8 cellular contexts compared by ENCODE assay signal in genomic region chr3:197456271-197457091, GRCh38.
DNase-seq lines count a peak whose midpoint lies in the region; ATAC-seq and TF ChIP-seq lines count a peak whose summit lies in the region.

No MANE protein-coding gene starts in this region.

- TF ChIP-seq CTCF in foreskin fibroblast (IDR thresholded peaks at IDR 0.05; ENCODE audit: low read depth, low read length): no peak
- peak in 1 of 6 experiments; percentile 11 for TF ChIP-seq CTCF in thyroid gland (IDR thresholded peaks at IDR 0.05)

- peak; percentile 36 for DNase-seq in activated T-helper 1 cell treated with anti-CD3 and anti-CD28 coated beads, Interleukin-12 subunit alpha, Interleukin-12 subunit beta, Interleukin-2, Interleukin-4 antibody, amounts not matched to agents 30 ng/mL and 10 ng/mL and 1 ng/mL, durations not matched to agents 14 hours and 24 hours and 36 hours (ENCODE audit: low spot score)
- DNase-seq in foreskin fibroblast (peak; percentile 86 to 91), thyroid gland (peak; percentile 90 to 91), NCI-H524 treated with DMSO at 0.1 percent for 48 hours (lab: John Stamatoyannopoulos, UW) (no peak), occipital lobe (lab: John Stamatoyannopoulos, UW) (no peak)

- no peak; the same call in 1 of the 2 replicates for TF ChIP-seq RAD21 in Ishikawa (IDR thresholded peaks at IDR 0.05; ENCODE audit: low read depth)

- H3K36me3 Mint-ChIP-seq in activated T-helper 1 cell treated with anti-CD3 and anti-CD28 coated beads, Interleukin-12 subunit alpha, Interleukin-12 subunit beta, Interleukin-2, Interleukin-4 antibody, amounts not matched to agents 30 ng/mL and 10 ng/mL and 1 ng/mL, durations not matched to agents 14 hours and 24 hours and 36 hours (ENCODE audit: low read depth): no peaks in the 10 kb centered on the region

- no peak for TF ChIP-seq EP300 in Ishikawa (IDR thresholded peaks at IDR 0.05; ENCODE audit: borderline replicate concordance)

- H3K27me3 ChIP-seq in neuron (ENCODE audit: insufficient read depth, low read length) (peaks cover 12% of the 10 kb centered on the region), thyroid gland (no peaks in the 10 kb centered on the region)

- peak overlapping the region; percentile 88 for H3K27ac Mint-ChIP-seq in activated T-helper 1 cell treated with anti-CD3 and anti-CD28 coated beads, Interleukin-12 subunit alpha, Interleukin-12 subunit beta, Interleukin-2, Interleukin-4 antibody, amounts not matched to agents 30 ng/mL and 10 ng/mL and 1 ng/mL, durations not matched to agents 14 hours and 24 hours and 36 hours

- peaks cover 22% of the 10 kb centered on the region for H3K4me1 Mint-ChIP-seq in activated T-helper 1 cell treated with anti-CD3 and anti-CD28 coated beads, Interleukin-12 subunit alpha, Interleukin-12 subunit beta, Interleukin-2, Interleukin-4 antibody, amounts not matched to agents 30 ng/mL and 10 ng/mL and 1 ng/mL, durations not matched to agents 14 hours and 24 hours and 36 hours (ENCODE audit: low read depth)

- peaks cover 22% of the 10 kb centered on the region for H3K27me3 Mint-ChIP-seq in activated T-helper 1 cell treated with anti-CD3 and anti-CD28 coated beads, Interleukin-12 subunit alpha, Interleukin-12 subunit beta, Interleukin-2, Interleukin-4 antibody, amounts not matched to agents 30 ng/mL and 10 ng/mL and 1 ng/mL, durations not matched to agents 14 hours and 24 hours and 36 hours (ENCODE audit: insufficient read depth)

- H3K9me3 ChIP-seq in neuron (ENCODE audit: low read length) (no peaks in the 10 kb centered on the region), thyroid gland (no peaks in the 10 kb centered on the region)

- peak overlapping the region; percentile 34 to 51 for H3K4me3 ChIP-seq in foreskin fibroblast (ENCODE audit: low read depth in 1 of 2, low read length in 2 of 2)
- peak overlapping the region; percentile 25 for H3K4me3 ChIP-seq in neuron (ENCODE audit: low read length)
- peak overlapping the region; percentile 7 to 40 (median 7) for H3K4me3 ChIP-seq in thyroid gland (replicated peaks in 1 of 3)

- peak; percentile 70 for ATAC-seq in GM19023 (IDR thresholded peaks at IDR 0.05; ENCODE audit: unreplicated experiment)

- intact Hi-C loops in activated T-helper 1 cell treated with anti-CD3 and anti-CD28 coated beads, Interleukin-12 subunit alpha, Interleukin-12 subunit beta, Interleukin-2, Interleukin-4 antibody, amounts not matched to agents 30 ng/mL and 10 ng/mL and 1 ng/mL, durations not matched to agents 14 hours and 24 hours and 36 hours (cut with micrococcal nuclease): loop anchor here (1.0 to 5.0 kb wide), 2 partner anchors 54 to 159 kb away; partner anchors contain the start of gene DLG1
- intact Hi-C loops in thyroid gland (cut with DNase I): no loop called here

- 11 to 19% methylated on average over 17 to 30 of the region's 47 CpGs for WGBS in thyroid gland, 2 donors

- peak overlapping the region in 2 of 3 donors; percentile 76 to 85 for H3K27ac ChIP-seq in thyroid gland

- peak; percentile 12 to 54 for TF ChIP-seq POLR2A in thyroid gland (IDR thresholded peaks at IDR 0.05)

- peak overlapping the region; percentile 37 for H2AFZ ChIP-seq in neuron (ENCODE audit: low read depth, low read length)

- peaks cover 3% of the 10 kb centered on the region for H3K9me3 Mint-ChIP-seq in activated T-helper 1 cell treated with anti-CD3 and anti-CD28 coated beads, Interleukin-12 subunit alpha, Interleukin-12 subunit beta, Interleukin-2, Interleukin-4 antibody, amounts not matched to agents 30 ng/mL and 10 ng/mL and 1 ng/mL, durations not matched to agents 14 hours and 24 hours and 36 hours

- H3K36me3 ChIP-seq in neuron (ENCODE audit: insufficient read depth, low read length): no peaks in the 10 kb centered on the region
- no peaks in the 10 kb centered on the region for H3K36me3 ChIP-seq in thyroid gland

- no peaks in the 10 kb centered on the region for H3K4me1 ChIP-seq in neuron (ENCODE audit: insufficient read depth, low read length)
- H3K4me1 ChIP-seq in thyroid gland: peaks cover 8 to 15% of the 10 kb centered on the region in 2 donors

- H3K4me3 Mint-ChIP-seq in activated T-helper 1 cell treated with anti-CD3 and anti-CD28 coated beads, Interleukin-12 subunit alpha, Interleukin-12 subunit beta, Interleukin-2, Interleukin-4 antibody, amounts not matched to agents 30 ng/mL and 10 ng/mL and 1 ng/mL, durations not matched to agents 14 hours and 24 hours and 36 hours: peak overlapping the region; percentile 87

TF ChIP-seq in Ishikawa, 13 proteins besides CTCF, POLR2A, EP300 and RAD21:
- TF ChIP-seq TEAD4 (IDR thresholded peaks at IDR 0.05) (peak; percentile 54), ZBTB7A (IDR thresholded peaks at IDR 0.05; ENCODE audit: low read depth) (no peak), CREB1 (IDR thresholded peaks at IDR 0.05; ENCODE audit: low read depth) (no peak), REST (IDR thresholded peaks at IDR 0.05; ENCODE audit: low read depth) (no peak), NFIC (IDR thresholded peaks at IDR 0.05) (no peak), EGR1 (IDR thresholded peaks at IDR 0.05) (no peak), TAF1 (IDR thresholded peaks at IDR 0.05; ENCODE audit: low read depth) (peak; percentile 51; the same call in 1 of the 2 replicates), FOXM1 (IDR thresholded peaks at IDR 0.05; ENCODE audit: borderline replicate concordance, low read depth) (no peak), YY1 (IDR thresholded peaks at IDR 0.05; ENCODE audit: low read depth) (no peak), USF1 (IDR thresholded peaks at IDR 0.05) (peak; percentile 90), MAX (IDR thresholded peaks at IDR 0.05) (peak; percentile 75), TCF12 (IDR thresholded peaks at IDR 0.05; ENCODE audit: low read depth) (no peak; the same call in 1 of the 2 replicates), CEBPB (IDR thresholded peaks at IDR 0.05) (no peak)

Comparison
In these comparisons a context has a peak if more than half of its experiments do, and no peak if none do; other contexts are left out.
1. DNase-seq: peak in activated T-helper 1 cell treated with anti-CD3 and anti-CD28 coated beads, Interleukin-12 subunit alpha, Interleukin-12 subunit beta, Interleukin-2, Interleukin-4 antibody, amounts not matched to agents 30 ng/mL and 10 ng/mL and 1 ng/mL, durations not matched to agents 14 hours and 24 hours and 36 hours (single experiment), foreskin fibroblast (2 of 2) and thyroid gland (2 of 2); none in NCI-H524 treated with DMSO at 0.1 percent for 48 hours (single experiment) and occipital lobe (single experiment).
2. Peak in every context shown above with its lines, with median percentiles within 50 percentile points of each other: H3K4me3 ChIP-seq.